ENCODE assay signal across 2 cellular contexts in the genomic region with DNA sequence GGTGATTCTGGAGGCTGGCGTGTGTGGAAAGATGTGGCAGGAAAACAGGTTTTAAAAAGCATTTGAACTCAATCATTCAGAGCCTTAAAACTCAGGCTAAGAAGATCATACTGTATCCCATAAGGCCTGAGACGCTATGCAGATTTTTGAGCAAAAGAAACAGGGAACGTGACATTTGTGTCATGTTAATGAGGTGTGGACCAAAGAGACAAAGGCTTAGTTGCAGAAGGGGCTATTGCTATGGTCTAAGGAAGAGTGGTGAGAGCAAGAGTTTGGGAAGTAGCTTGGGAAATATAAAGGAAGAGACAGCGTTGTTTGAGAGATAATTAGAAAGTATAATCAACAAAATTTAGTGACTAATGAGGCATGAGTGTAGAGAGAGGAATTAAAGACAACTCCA.
TF ChIP-seq lines count a peak whose summit lies in the region.

No MANE protein-coding gene starts in this region.

TF ChIP-seq in GM23338, 12 proteins besides CTCF, POLR2A, EP300 and RAD21:
- TF ChIP-seq CREB1 (CRISPR knock-in tag; IDR thresholded peaks at IDR 0.05; ENCODE audit: low read depth) (no peak), EZH2phosphoT487 (IDR thresholded peaks at IDR 0.05; ENCODE audit: unreplicated experiment) (no peak), STAT1 (IDR thresholded peaks at IDR 0.05; ENCODE audit: unreplicated experiment) (no peak), JUNB (IDR thresholded peaks at IDR 0.05; ENCODE audit: unreplicated experiment) (no peak), EZH2 (IDR thresholded peaks at IDR 0.05; ENCODE audit: low read depth, unreplicated experiment) (no peak)

TF ChIP-seq in H1, 55 proteins besides CTCF, POLR2A, EP300 and RAD21:
- TF ChIP-seq KDM4A (IDR thresholded peaks at IDR 0.05; ENCODE audit: low read depth, low read length, severe bottlenecking) (no peak), ASH2L (IDR thresholded peaks at IDR 0.05; ENCODE audit: low read length) (no peak), KDM1A (IDR thresholded peaks at IDR 0.05; ENCODE audit: borderline replicate concordance, low read length) (no peak), TAF1 (IDR thresholded peaks at IDR 0.05; ENCODE audit: low read depth, low read length) (no peak), SIN3A (conservative IDR thresholded peaks at IDR 0.05 in 1 of 2, IDR thresholded peaks at IDR 0.05 in 1 of 2; ENCODE audit: low read depth in 1 of 2, low read length in 2 of 2) (no peak), TCF12 (IDR thresholded peaks at IDR 0.05; ENCODE audit: low read depth, low read length) (no peak), NANOG (IDR thresholded peaks at IDR 0.05; ENCODE audit: insufficient read depth, low read depth, low read length, poor library complexity, severe bottlenecking) (no peak), SIRT6 (IDR thresholded peaks at IDR 0.05; ENCODE audit: low read length) (no peak)
- TF ChIP-seq, protein P1, sequence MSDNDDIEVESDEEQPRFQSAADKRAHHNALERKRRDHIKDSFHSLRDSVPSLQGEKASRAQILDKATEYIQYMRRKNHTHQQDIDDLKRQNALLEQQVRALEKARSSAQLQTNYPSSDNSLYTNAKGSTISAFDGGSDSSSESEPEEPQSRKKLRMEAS (IDR thresholded peaks at IDR 0.05): no peak
